13 cellular contexts compared by ENCODE assay signal in the genomic region with DNA sequence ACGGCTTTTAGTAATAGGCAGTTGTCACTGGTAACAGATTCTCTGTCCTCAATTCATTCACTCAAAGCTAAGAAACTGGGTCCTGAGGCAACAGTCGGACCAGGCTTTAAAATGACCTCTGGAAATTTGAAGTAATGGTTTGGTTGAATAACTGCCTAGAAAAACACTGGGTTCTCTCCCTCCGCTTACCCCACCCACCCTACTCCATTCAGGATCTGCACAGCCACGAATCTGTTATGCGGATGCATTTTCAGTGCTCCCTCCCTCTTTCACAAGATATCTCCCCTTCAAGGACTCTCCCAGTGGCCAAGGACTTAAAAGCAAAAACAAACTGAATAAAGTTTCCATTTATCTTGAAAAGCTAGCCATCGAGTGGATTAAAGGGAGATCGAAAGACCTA.
DNase-seq lines count a peak whose midpoint lies in the region; ATAC-seq, FAIRE-seq and TF ChIP-seq lines count a peak whose summit lies in the region.
"Had no signal": no experiment of that assay in that cellular context is flagged by ENCODE, and none has a peak within 500 bp of the region (broad histone marks: within the 10 kb centered on the region; RNA-seq: fewer than 3 reads in every experiment).

No MANE protein-coding gene starts in this region.

- H3K4me1 Mint-ChIP-seq in mesothelial cell of epicardium (peaks cover 53% of the 10 kb centered on the region), progenitor cell of endocrine pancreas (ENCODE audit: low read depth) (peaks cover 25% of the 10 kb centered on the region)

- POLR2A ChIA-PET in K562 (lab: Yijun Ruan, JAX) = no interaction called here
- POLR2A ChIA-PET in RWPE1 (lab: Yijun Ruan, JAX; ENCODE audit: low non-redundant PET) = no interaction called here

- H3K79me2 ChIP-seq in K562 (ENCODE audit: control insufficient read depth, insufficient read depth, low read length) = no peaks in the 10 kb centered on the region

- 0 out of 2 replicates have a peak, but pooled peaks cover 2% of the 10 kb centered on the region for H3K9me3 ChIP-seq in K562 (replicated peaks; ENCODE audit: control insufficient read depth, insufficient read depth, low read depth, low read length)
- H3K9me3 ChIP-seq in kidney (ENCODE audit: control insufficient read depth in 1 of 2, low read length in 2 of 2) = no peaks in the 10 kb centered on the region
- H3K9me3 ChIP-seq: A549 had no signal

- intact Hi-C loops in K562 (cut with micrococcal nuclease) (no loop called here), kidney (cut with DNase I) (no loop called here)

- H3K9ac ChIP-seq in K562 (ENCODE audit: insufficient read depth in 1 of 2, low read depth in 2 of 2, low read length in 2 of 2) (no peak overlapping the region), kidney (ENCODE audit: low read length in 2 of 2) (no peak overlapping the region)

- BruUV-seq in K562 (replicated peaks; lab: Mats Ljungman, UMichigan) = no TSS peak

- no peak for TF ChIP-seq EP300 in K562 (IDR thresholded peaks at IDR 0.05; ENCODE audit: low read length)

- no peak for DNase-seq in K562 (ENCODE audit: extremely low read depth in 1 of 4, low spot score in 3 of 4)
- no peak for DNase-seq in mesothelial cell of epicardium (ENCODE audit: low spot score in 2 of 2, unreplicated experiment in 2 of 2)
- no peak for DNase-seq in progenitor cell of endocrine pancreas (ENCODE audit: low spot score, unreplicated experiment)
- DNase-seq in kidney = no peak
- no peak for DNase-seq in RWPE1 (ENCODE audit: low spot score)
- DNase-seq: BE2C; Caco-2; CD8-positive, alpha-beta memory T cell; DMS53; H7 had no signal

- H3K27ac ChIP-seq in K562 (ENCODE audit: extremely low read depth, low read depth, low read length) (no peak overlapping the region), kidney (ENCODE audit: low read depth in 2 of 2, low read length in 2 of 2) (no peak overlapping the region), RWPE1 (no peak overlapping the region)
- H3K27ac ChIP-seq: A549 had no signal

- TF ChIP-seq RAD21 in K562 (CRISPR knock-in tag; conservative IDR thresholded peaks at IDR 0.05 in 1 of 2, IDR thresholded peaks at IDR 0.05 in 1 of 2) = no peak

- no peak for TF ChIP-seq POLR2A in K562 (conservative IDR thresholded peaks at IDR 0.05)

- peaks cover 10 to 46% of the 10 kb centered on the region in 2 experiments; a peak in 4 of 5 replicates for H3K4me1 ChIP-seq in K562 (replicated peaks in 1 of 2; ENCODE audit: control insufficient read depth in 2 of 2, insufficient read depth in 2 of 2, low read length in 2 of 2)
- no peaks in the 10 kb centered on the region for H3K4me1 ChIP-seq in kidney (ENCODE audit: control insufficient read depth in 1 of 2, insufficient read depth in 1 of 2, low read depth in 1 of 2, low read length in 2 of 2)
- H3K4me1 ChIP-seq: A549 had no signal

- peak overlapping the region; percentile 79 for H3K27ac Mint-ChIP-seq in mesothelial cell of epicardium
- H3K27ac Mint-ChIP-seq in progenitor cell of endocrine pancreas = peak overlapping the region; percentile 24
- H3K27ac Mint-ChIP-seq: CD8-positive, alpha-beta memory T cell; GM23338 had no signal

- no peaks in the 10 kb centered on the region for H3K27me3 ChIP-seq in K562 (ENCODE audit: control insufficient read depth in 2 of 2, insufficient read depth in 2 of 2, low read length in 2 of 2)
- H3K27me3 ChIP-seq: BE2C had no signal

- in situ Hi-C loops in K562 (cut with MboI) = no loop called here

- no peaks in the 10 kb centered on the region for H3K9me1 ChIP-seq in K562 (ENCODE audit: control insufficient read depth, insufficient read depth, low read length)

- H3K9me3 Mint-ChIP-seq in mesothelial cell of epicardium (peaks cover 2% of the 10 kb centered on the region), progenitor cell of endocrine pancreas (ENCODE audit: low read depth) (peaks cover 4% of the 10 kb centered on the region)

- no peaks in the 10 kb centered on the region for H3K36me3 Mint-ChIP-seq in mesothelial cell of epicardium
- no peaks in the 10 kb centered on the region for H3K36me3 Mint-ChIP-seq in progenitor cell of endocrine pancreas (ENCODE audit: insufficient read depth)

- H4K20me1 ChIP-seq in K562 (replicated peaks; ENCODE audit: control insufficient read depth, insufficient read depth, low read length) = no peaks in the 10 kb centered on the region

- 49% methylated on average over 7 of the region's 7 CpGs for WGBS in K562 (ENCODE audit: insufficient coverage, low coverage, missing lambda C conversion rate)

- FAIRE-seq in K562 (lab: Jason Lieb, UNC) (no peak), kidney (lab: Jason Lieb, UNC) (no peak)
- FAIRE-seq: A549 had no signal

- H3K4me3 Mint-ChIP-seq in mesothelial cell of epicardium (no peak overlapping the region), progenitor cell of endocrine pancreas (ENCODE audit: low read depth) (no peak overlapping the region)
- H3K4me3 Mint-ChIP-seq: CD8-positive, alpha-beta memory T cell; GM23338 had no signal

- H3K27me3 Mint-ChIP-seq in mesothelial cell of epicardium (ENCODE audit: low read depth) (no peaks in the 10 kb centered on the region), progenitor cell of endocrine pancreas (peaks cover 44% of the 10 kb centered on the region)

- H3K4me3 ChIP-seq in K562 (no peak overlapping the region), kidney (ENCODE audit: low read length in 2 of 2) (no peak overlapping the region)
- H3K4me3 ChIP-seq: A549, GM23338 had no signal

- CTCF ChIA-PET in K562 (lab: Yijun Ruan, JAX; ENCODE audit: low intra/inter-chr PET ratio) = no interaction called here
- CTCF ChIA-PET in RWPE1 (lab: Yijun Ruan, JAX) = interaction anchor here (0.6 kb wide), 1 partner anchor 59 kb away, joined by 3 read pairs; no protein-coding TSS in a partner anchor

- no peak for ATAC-seq in K562
- ATAC-seq in GM18867 (IDR thresholded peaks at IDR 0.05; ENCODE audit: unreplicated experiment) = no peak
- ATAC-seq: A549, GM23338 had no signal

- no peaks in the 10 kb centered on the region for H3K36me3 ChIP-seq in K562 (ENCODE audit: control insufficient read depth, insufficient read depth, low read length)
- no peaks in the 10 kb centered on the region for H3K36me3 ChIP-seq in kidney (ENCODE audit: control insufficient read depth in 1 of 2, insufficient read depth in 2 of 2, low read length in 2 of 2)
- H3K36me3 ChIP-seq: BE2C had no signal

- TF ChIP-seq CTCF in K562 (IDR thresholded peaks at IDR 0.05 in 2 of 3, conservative IDR thresholded peaks at IDR 0.05 in 1 of 3; ENCODE audit: insufficient read depth in 2 of 3, low read depth in 1 of 3, low read length in 3 of 3) = no peak
- TF ChIP-seq CTCF in mesothelial cell of epicardium (IDR thresholded peaks at IDR 0.05; ENCODE audit: unreplicated experiment) = no peak
- no peak for TF ChIP-seq CTCF in progenitor cell of endocrine pancreas (IDR thresholded peaks at IDR 0.05; ENCODE audit: unreplicated experiment)
- TF ChIP-seq CTCF in kidney (IDR thresholded peaks at IDR 0.05; ENCODE audit: borderline replicate concordance, extremely low read depth, insufficient read depth) = no peak
- no peak for TF ChIP-seq CTCF in RWPE1 (conservative IDR thresholded peaks at IDR 0.05; ENCODE audit: low read depth)

- H3K4me2 ChIP-seq in K562 (ENCODE audit: insufficient read depth, low read length) = no peak overlapping the region
- H3K4me2 ChIP-seq: A549, GM23338 had no signal

- H2AFZ ChIP-seq in K562 (ENCODE audit: low read depth, low read length) = peak overlapping the region; percentile 64

TF ChIP-seq in K562, 482 proteins besides CTCF, POLR2A, EP300 and RAD21 (continues in another document):
- TF ChIP-seq ESRRA (IDR thresholded peaks at IDR 0.05; ENCODE audit: borderline replicate concordance, low read depth) (no peak), JUND (IDR thresholded peaks at IDR 0.05; ENCODE audit: borderline replicate concordance, low read depth, low read length) (no peak), JUND (tag; IDR thresholded peaks at IDR 0.05; ENCODE audit: borderline replicate concordance, low read depth, low read length) (no peak), POLR2AphosphoS5 (IDR thresholded peaks at IDR 0.05; ENCODE audit: control insufficient read depth, insufficient read depth, low read depth, low read length) (no peak), HNRNPUL1 (IDR thresholded peaks at IDR 0.05; ENCODE audit: low read length) (no peak), POLR2H (tag; IDR thresholded peaks at IDR 0.05; ENCODE audit: low read depth) (no peak)
- TF ChIP-seq, protein P1, sequence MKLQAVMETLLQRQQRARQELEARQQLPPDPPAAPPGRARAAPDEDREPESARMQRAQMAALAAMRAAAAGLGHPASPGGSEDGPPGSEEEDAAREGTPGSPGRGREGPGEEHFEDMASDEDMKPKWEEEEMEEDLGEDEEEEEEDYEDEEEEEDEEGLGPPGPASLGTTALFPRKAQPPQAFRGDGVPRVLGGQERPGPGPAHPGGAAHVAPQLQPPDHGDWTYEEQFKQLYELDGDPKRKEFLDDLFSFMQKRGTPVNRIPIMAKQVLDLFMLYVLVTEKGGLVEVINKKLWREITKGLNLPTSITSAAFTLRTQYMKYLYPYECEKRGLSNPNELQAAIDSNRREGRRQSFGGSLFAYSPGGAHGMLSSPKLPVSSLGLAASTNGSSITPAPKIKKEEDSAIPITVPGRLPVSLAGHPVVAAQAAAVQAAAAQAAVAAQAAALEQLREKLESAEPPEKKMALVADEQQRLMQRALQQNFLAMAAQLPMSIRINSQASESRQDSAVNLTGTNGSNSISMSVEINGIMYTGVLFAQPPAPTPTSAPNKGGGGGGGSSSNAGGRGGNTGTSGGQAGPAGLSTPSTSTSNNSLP (IDR thresholded peaks at IDR 0.05; ENCODE audit: borderline replicate concordance, low read depth, low read length) = no peak
- TF ChIP-seq, protein P2, sequence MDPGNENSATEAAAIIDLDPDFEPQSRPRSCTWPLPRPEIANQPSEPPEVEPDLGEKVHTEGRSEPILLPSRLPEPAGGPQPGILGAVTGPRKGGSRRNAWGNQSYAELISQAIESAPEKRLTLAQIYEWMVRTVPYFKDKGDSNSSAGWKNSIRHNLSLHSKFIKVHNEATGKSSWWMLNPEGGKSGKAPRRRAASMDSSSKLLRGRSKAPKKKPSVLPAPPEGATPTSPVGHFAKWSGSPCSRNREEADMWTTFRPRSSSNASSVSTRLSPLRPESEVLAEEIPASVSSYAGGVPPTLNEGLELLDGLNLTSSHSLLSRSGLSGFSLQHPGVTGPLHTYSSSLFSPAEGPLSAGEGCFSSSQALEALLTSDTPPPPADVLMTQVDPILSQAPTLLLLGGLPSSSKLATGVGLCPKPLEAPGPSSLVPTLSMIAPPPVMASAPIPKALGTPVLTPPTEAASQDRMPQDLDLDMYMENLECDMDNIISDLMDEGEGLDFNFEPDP (CRISPR knock-in tag; IDR thresholded peaks at IDR 0.05) = no peak
